8 cellular contexts compared by ENCODE assay signal in the genomic region with DNA sequence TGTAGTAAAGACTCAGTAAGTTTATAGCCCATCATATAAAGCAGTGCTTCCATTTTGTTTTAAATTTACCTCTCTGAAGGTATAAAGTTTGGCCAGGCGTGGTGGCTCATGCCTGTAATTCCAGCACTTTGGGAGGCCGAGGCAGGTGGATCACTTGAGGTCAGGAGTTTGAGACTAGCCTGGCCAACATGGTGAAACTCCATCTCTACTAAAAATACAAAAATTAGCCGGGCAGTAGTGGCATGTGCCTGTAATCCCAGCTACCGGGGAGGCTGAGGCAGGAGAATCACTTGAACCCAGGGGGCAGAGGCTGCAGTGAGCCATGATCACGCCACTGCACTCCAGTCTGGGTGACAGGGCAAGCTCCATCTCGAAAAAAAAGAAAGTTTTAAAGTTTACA.
DNase-seq lines count a peak whose midpoint lies in the region; ATAC-seq and TF ChIP-seq lines count a peak whose summit lies in the region.
"Not testable (repeated sequence)": the region's sequence is repeated elsewhere in the genome, so short reads cannot be mapped to it uniquely, and the experiment has no call there.

No MANE protein-coding gene starts in this region.

- not testable (repeated sequence) for ATAC-seq in activated CD8-positive, alpha-beta memory T cell treated with anti-CD3 and anti-CD28 coated beads, Interleukin-2, amount 10 ng/mL, durations not matched to agents 7 days and 5 days; natural killer cell; upper lobe of right lung

- H3K27ac Mint-ChIP-seq in CD4-positive, alpha-beta memory T cell, result peak overlapping the region in 5 of 7 donors; percentile 71 to 97 (median 94)
- peak overlapping the region; percentile 71 for H3K27ac Mint-ChIP-seq in activated CD8-positive, alpha-beta memory T cell treated with anti-CD3 and anti-CD28 coated beads, Interleukin-2, amount 10 ng/mL, durations not matched to agents 7 days and 5 days
- H3K27ac Mint-ChIP-seq in natural killer cell, result peak overlapping the region; percentile 29 to 56

- H3K4me1 Mint-ChIP-seq in CD4-positive, alpha-beta memory T cell, result peaks cover 16 to 40% (median 28%) of the 10 kb centered on the region in 4 donors
- peaks cover 44% of the 10 kb centered on the region for H3K4me1 Mint-ChIP-seq in activated CD8-positive, alpha-beta memory T cell treated with anti-CD3 and anti-CD28 coated beads, Interleukin-2, amount 10 ng/mL, durations not matched to agents 7 days and 5 days
- peaks cover 15% of the 10 kb centered on the region in 2 donors for H3K4me1 Mint-ChIP-seq in natural killer cell

- H3K4me1 ChIP-seq in CD4-positive, alpha-beta memory T cell (ENCODE audit: insufficient read depth, low read length), result peaks cover 44% of the 10 kb centered on the region
- peaks cover 44% of the 10 kb centered on the region for H3K4me1 ChIP-seq in adipocyte (ENCODE audit: control insufficient read depth, insufficient read depth, low read length)
- peaks cover 0 to 22% of the 10 kb centered on the region in 2 donors for H3K4me1 ChIP-seq in right atrium auricular region
- H3K4me1 ChIP-seq in spleen, result peaks cover 13 to 70% (median 43%) of the 10 kb centered on the region in 6 donors
- peaks cover 53% of the 10 kb centered on the region for H3K4me1 ChIP-seq in upper lobe of right lung

- DNase-seq in CD4-positive, alpha-beta memory T cell; SK-N-MC (ENCODE audit: low read depth, low spot score); activated CD8-positive, alpha-beta memory T cell treated with anti-CD3 and anti-CD28 coated beads, Interleukin-2, amount 10 ng/mL, durations not matched to agents 7 days and 5 days; adipocyte (ENCODE audit: low read depth); right atrium auricular region (ENCODE audit: low spot score); natural killer cell; spleen; upper lobe of right lung: not testable (repeated sequence)

- H3K27me3 Mint-ChIP-seq in CD4-positive, alpha-beta memory T cell; activated CD8-positive, alpha-beta memory T cell treated with anti-CD3 and anti-CD28 coated beads, Interleukin-2, amount 10 ng/mL, durations not matched to agents 7 days and 5 days; natural killer cell (ENCODE audit: low read depth in 2 of 2): not testable (repeated sequence)

- not testable (repeated sequence) for H3K9ac ChIP-seq in SK-N-MC (ENCODE audit: insufficient read length)
- H3K9ac ChIP-seq in adipocyte (ENCODE audit: low read length), result peak overlapping the region; percentile 61

- not testable (repeated sequence) for H3K27ac ChIP-seq in CD4-positive, alpha-beta memory T cell (ENCODE audit: low read depth, low read length)
- H3K27ac ChIP-seq in SK-N-MC, result 0 out of 2 replicates have a peak overlapping the region, but pooled peaks have one; percentile 63
- H3K27ac ChIP-seq in right atrium auricular region, result peak overlapping the region; percentile 25 to 27
- H3K27ac ChIP-seq in spleen, result peak overlapping the region in 7 of 8 donors; percentile 33 to 93 (median 70)
- peak overlapping the region; percentile 81 for H3K27ac ChIP-seq in upper lobe of right lung

- WGBS in spleen, 5 donors, result 86 to 94% (median 93%) methylated on average over 6 of the region's 6 CpGs

- not testable (repeated sequence) for TF ChIP-seq CTCF in right atrium auricular region (IDR thresholded peaks at IDR 0.05); natural killer cell (IDR thresholded peaks at IDR 0.05); spleen (IDR thresholded peaks at IDR 0.05 in 8 of 11, conservative IDR thresholded peaks at IDR 0.05 in 3 of 11); upper lobe of right lung (IDR thresholded peaks at IDR 0.05)

- CTCF ChIA-PET in CD4-positive, alpha-beta memory T cell (lab: Charles Lee; ENCODE audit: partially characterized antibody), result not testable (repeated sequence)
- CTCF ChIA-PET in activated CD8-positive, alpha-beta memory T cell treated with anti-CD3 and anti-CD28 coated beads, Interleukin-2, amount 10 ng/mL, durations not matched to agents 7 days and 5 days (lab: Charles Lee), result interaction anchor here (1.0 to 1.3 kb wide), 2 partner anchors 29 to 36 kb away, joined by 3 read pairs; no protein-coding TSS in a partner anchor

- H3K9me3 ChIP-seq in CD4-positive, alpha-beta memory T cell (ENCODE audit: control insufficient read depth in 1 of 2, low read length in 2 of 2); SK-N-MC (ENCODE audit: low read depth, low read length); adipocyte (ENCODE audit: control insufficient read depth, low read length); right atrium auricular region; spleen; upper lobe of right lung: not testable (repeated sequence)

- not testable (repeated sequence) for H3K4me3 ChIP-seq in CD4-positive, alpha-beta memory T cell (ENCODE audit: low read length in 2 of 2); SK-N-MC; adipocyte (ENCODE audit: low read length); right atrium auricular region; spleen; upper lobe of right lung

- intact Hi-C loops in CD4-positive, alpha-beta memory T cell (cut with micrococcal nuclease); natural killer cell (cut with micrococcal nuclease); spleen (cut with DNase I; ENCODE audit: low total_unique reads); upper lobe of right lung (cut with DNase I): not testable (repeated sequence)

- H3K36me3 ChIP-seq in CD4-positive, alpha-beta memory T cell (ENCODE audit: insufficient read depth, low read length); SK-N-MC (ENCODE audit: insufficient read depth, low read length); adipocyte (ENCODE audit: control insufficient read depth, insufficient read depth, low read length, severe bottlenecking); right atrium auricular region; upper lobe of right lung: not testable (repeated sequence)
- peaks cover 0 to 38% (median 0%) of the 10 kb centered on the region in 6 donors for H3K36me3 ChIP-seq in spleen

- H3K9me3 Mint-ChIP-seq in CD4-positive, alpha-beta memory T cell; activated CD8-positive, alpha-beta memory T cell treated with anti-CD3 and anti-CD28 coated beads, Interleukin-2, amount 10 ng/mL, durations not matched to agents 7 days and 5 days (ENCODE audit: low read depth); natural killer cell: not testable (repeated sequence)

- TF ChIP-seq POLR2A in spleen (IDR thresholded peaks at IDR 0.05), result not testable (repeated sequence)

- H3K36me3 Mint-ChIP-seq in CD4-positive, alpha-beta memory T cell, result peaks cover 7 to 16% of the 10 kb centered on the region in 2 donors
- peaks cover 26% of the 10 kb centered on the region for H3K36me3 Mint-ChIP-seq in activated CD8-positive, alpha-beta memory T cell treated with anti-CD3 and anti-CD28 coated beads, Interleukin-2, amount 10 ng/mL, durations not matched to agents 7 days and 5 days
- not testable (repeated sequence) for H3K36me3 Mint-ChIP-seq in natural killer cell

- H3K4me3 Mint-ChIP-seq in CD4-positive, alpha-beta memory T cell, result peak overlapping the region in 2 of 8 donors; percentile 1 to 31
- not testable (repeated sequence) for H3K4me3 Mint-ChIP-seq in activated CD8-positive, alpha-beta memory T cell treated with anti-CD3 and anti-CD28 coated beads, Interleukin-2, amount 10 ng/mL, durations not matched to agents 7 days and 5 days; natural killer cell

- POLR2A ChIA-PET in CD4-positive, alpha-beta memory T cell (lab: Charles Lee; ENCODE audit: partially characterized antibody), result not testable (repeated sequence)

- H3K27me3 ChIP-seq in CD4-positive, alpha-beta memory T cell (ENCODE audit: insufficient read depth, low read length); adipocyte (replicated peaks; ENCODE audit: control insufficient read depth, insufficient read depth, low read length); right atrium auricular region; spleen (replicated peaks in 1 of 7); upper lobe of right lung: not testable (repeated sequence)

Comparison
In these comparisons a context has a peak if more than half of its experiments do, and no peak if none do; other contexts are left out.
1. H3K27ac Mint-ChIP-seq: peak in every context shown above with its lines; median percentile 94 in CD4-positive, alpha-beta memory T cell; 71 in activated CD8-positive, alpha-beta memory T cell treated with anti-CD3 and anti-CD28 coated beads, Interleukin-2, amount 10 ng/mL, durations not matched to agents 7 days and 5 days; 42 in natural killer cell.